In genomic region chr12:109093022-109093918, GRCh38 we compare ENCODE assay signal across 8 cellular contexts. TPM values are rescaled to one million over a fixed set of nuclear protein-coding genes. Genes with fewer than 3 reads are reported as not detected.
DNase-seq lines count a peak whose midpoint lies in the region; ATAC-seq and TF ChIP-seq lines count a peak whose summit lies in the region.

TSS of gene ALKBH2 (minus strand) at chr12:109093472. CDS start at chr12:109092786, 686 bp downstream.

- peak within 1 kb of the TSS; percentile 22 for H3K18ac ChIP-seq in IMR-90 (ENCODE audit: low read depth, low read length)

- POLR2A ChIA-PET in IMR-90 (lab: Charles Lee; ENCODE audit: unreplicated experiment), result no interaction called here
- POLR2A ChIA-PET in OCI-LY7 (lab: Charles Lee), result interaction anchor here (0.6 to 2.7 kb wide), 5 partner anchors 20 to 248 kb away, joined by 3 to 13 read pairs (median 6); no protein-coding TSS in a partner anchor

- peak within 1 kb of the TSS; percentile 84 for H3K4ac ChIP-seq in IMR-90 (ENCODE audit: low read depth, low read length)

- 0 out of 2 replicates have a peak within 1 kb of the TSS, but pooled peaks have one; percentile 1 for H2BK20ac ChIP-seq in IMR-90 (ENCODE audit: low read depth, low read length)

- H3K9me2 ChIP-seq in OCI-LY7 (ENCODE audit: insufficient read depth, low read length), result no peaks in the 10 kb centered on the region

- BruUV-seq in IMR-90 (replicated peaks; lab: Mats Ljungman, UMichigan) (TSS peak; percentile 84), OCI-LY7 (replicated peaks; lab: Mats Ljungman, UMichigan) (TSS peak; percentile 93)

- peak within 1 kb of the TSS; percentile 57 for H3K4me3 ChIP-seq in IMR-90 (ENCODE audit: insufficient read depth, low read depth, low read length)
- H3K4me3 ChIP-seq in OCI-LY7 (ENCODE audit: low read depth, low read length, poor library complexity, severe bottlenecking), result peak within 1 kb of the TSS; percentile 84
- H3K4me3 ChIP-seq in epithelial cell of esophagus (ENCODE audit: low read length), result peak within 1 kb of the TSS; percentile 83

- peaks cover 7% of the 10 kb centered on the region for H3K4me1 ChIP-seq in IMR-90 (ENCODE audit: control insufficient read depth, insufficient read depth, low read length)
- peaks cover 62% of the 10 kb centered on the region for H3K4me1 ChIP-seq in OCI-LY7 (ENCODE audit: insufficient read depth, low read length, poor library complexity, severe bottlenecking)

- H4K91ac ChIP-seq in IMR-90 (ENCODE audit: insufficient read depth, low read depth, low read length), result peak within 1 kb of the TSS; percentile 74

- H3K4me2 ChIP-seq in IMR-90 (ENCODE audit: low read depth, low read length), result peak within 1 kb of the TSS; percentile 84
- peak within 1 kb of the TSS; percentile 89 for H3K4me2 ChIP-seq in OCI-LY7 (ENCODE audit: low read length)

- H3K36me3 ChIP-seq in IMR-90 (ENCODE audit: control insufficient read depth, insufficient read depth, low read length), result peaks cover 5% of the 10 kb centered on the region
- peaks cover 45% of the 10 kb centered on the region for H3K36me3 ChIP-seq in OCI-LY7 (ENCODE audit: insufficient read depth, low read length)

- H2BK120ac ChIP-seq in IMR-90 (ENCODE audit: low read depth, low read length), result peak within 1 kb of the TSS; percentile 60

- H3K79me1 ChIP-seq in IMR-90 (ENCODE audit: low read depth in 1 of 2, low read length in 2 of 2), result peaks cover 10 to 19% of the 10 kb centered on the region in 2 experiments

- in situ Hi-C loops in IMR-90 (cut with MboI; ENCODE audit: low sequenced_read_pairs), result loop anchor here (5.0 to 25.0 kb wide), 3 partner anchors 288 to 531 kb away; partner anchors contain the start of genes ISCU, SART3 and SELPLG

- peak within 1 kb of the TSS; percentile 93 for H2AK9ac ChIP-seq in IMR-90 (replicated peaks; ENCODE audit: low read depth, low read length, poor library complexity)

- peak within 1 kb of the TSS; percentile 43 for H3K27ac ChIP-seq in IMR-90 (ENCODE audit: insufficient read depth, low read length)
- peak within 1 kb of the TSS; percentile 63 for H3K27ac ChIP-seq in OCI-LY7 (ENCODE audit: low read depth, low read length, poor library complexity, severe bottlenecking)

- peak within 1 kb of the TSS; percentile 71 for H3K9ac ChIP-seq in IMR-90 (ENCODE audit: low read depth, low read length)

- H3K56ac ChIP-seq in IMR-90 (ENCODE audit: extremely low read depth, insufficient read depth, low read length), result 0 out of 2 replicates have a peak within 1 kb of the TSS, but pooled peaks have one; percentile 12

- H4K20me1 ChIP-seq in IMR-90 (ENCODE audit: insufficient read depth, low read length) (no peaks in the 10 kb centered on the region), OCI-LY7 (ENCODE audit: insufficient read depth, low read length) (peaks cover 11% of the 10 kb centered on the region; the same call in 1 of the 2 replicates)

- H3K23ac ChIP-seq in IMR-90 (ENCODE audit: low read depth, low read length), result 0 out of 2 replicates have a peak within 1 kb of the TSS, but pooled peaks have one; percentile 78

- H3K79me2 ChIP-seq in OCI-LY7 (ENCODE audit: insufficient read depth, low read depth, low read length), result peaks cover 46% of the 10 kb centered on the region

- dilution Hi-C loops in IMR-90 (cut with HindIII; ENCODE audit: low sequenced_read_pairs, unreplicated experiment), result no loop called here

- H3K14ac ChIP-seq in IMR-90 (replicated peaks; ENCODE audit: low read depth, low read length), result peak within 1 kb of the TSS; percentile 69

- CTCF ChIA-PET in IMR-90 (lab: Yijun Ruan, JAX) (interaction anchor here (0.6 to 0.8 kb wide), 3 partner anchors 14 to 427 kb away, joined by 3 read pairs; no protein-coding TSS in a partner anchor), OCI-LY7 (lab: Charles Lee; ENCODE audit: unreplicated experiment) (interaction anchor here (1.0 to 1.6 kb wide), 3 partner anchors 32 to 209 kb away, joined by 3 read pairs; no protein-coding TSS in a partner anchor)

- peak within 1 kb of the TSS; percentile 29; the same call in 1 of the 3 replicates for H2BK15ac ChIP-seq in IMR-90 (ENCODE audit: low read depth, low read length)

- no peaks in the 10 kb centered on the region for H3K9me3 ChIP-seq in IMR-90 (ENCODE audit: control insufficient read depth, insufficient read depth, low read length)
- no peaks in the 10 kb centered on the region for H3K9me3 ChIP-seq in OCI-LY7 (ENCODE audit: low read length)

- peak within 1 kb of the TSS; percentile 82 for H4K5ac ChIP-seq in IMR-90 (ENCODE audit: low read depth, low read length)

- H2AFZ ChIP-seq in IMR-90 (replicated peaks; ENCODE audit: low read length, poor library complexity) (peak within 1 kb of the TSS; percentile 95), OCI-LY7 (ENCODE audit: low read length) (peak within 1 kb of the TSS; percentile 51; the same call in 1 of the 2 replicates)

- peak; percentile 67 for TF ChIP-seq POLR2A in IMR-90 (IDR thresholded peaks at IDR 0.05; ENCODE audit: low read depth, low read length)

- 4% methylated on average over 20 of the region's 45 CpGs; no CpG with 5 or more reads in 1 of the 2 experiments for WGBS in IMR-90 (ENCODE audit: extremely low coverage in 2 of 2, insufficient read length in 1 of 2), 2 experiments

- H4K8ac ChIP-seq in IMR-90 (ENCODE audit: low read depth in 2 of 2, low read length in 2 of 2), result peak within 1 kb of the TSS; percentile 86 to 98

- 0 out of 2 replicates have a peak, but pooled peaks cover 5% of the 10 kb centered on the region for H3K9me1 ChIP-seq in IMR-90 (ENCODE audit: insufficient read depth, low read length)

- no peaks in the 10 kb centered on the region for H3K27me3 ChIP-seq in IMR-90 (ENCODE audit: control insufficient read depth, insufficient read depth, low read length)

- TF ChIP-seq CTCF in IMR-90 (conservative IDR thresholded peaks at IDR 0.05; ENCODE audit: low read depth, low read length), result peak; percentile 99
- TF ChIP-seq CTCF in OCI-LY7 (conservative IDR thresholded peaks at IDR 0.05; ENCODE audit: low read length), result peak; percentile 89
- peak; percentile 97 for TF ChIP-seq CTCF in epithelial cell of esophagus (IDR thresholded peaks at IDR 0.05; ENCODE audit: insufficient read depth, low read depth, low read length, missing control alignments)

- TF ChIP-seq RAD21 in IMR-90 (IDR thresholded peaks at IDR 0.05; ENCODE audit: low read length), result peak; percentile 96

- DNase-seq in DMS 273 treated with DMSO at 0.1 percent for 48 hours (lab: John Stamatoyannopoulos, UW) (peak; percentile 64), IMR-90 (peak; percentile 89), OCI-LY7 (ENCODE audit: low spot score) (peak; percentile 96), activated T-cell treated with anti-CD3 and anti-CD28 coated beads for 24 hours (ENCODE audit: low read depth) (peak; percentile 93), epithelial cell of esophagus (ENCODE audit: low read depth) (peak; percentile 93), mucosa of gallbladder (ENCODE audit: low spot score) (peak; percentile 93)
- peak; percentile 82 to 90 for DNase-seq in stimulated activated CD8-positive, alpha-beta memory T cell treated with anti-CD3 and anti-CD28 coated beads, Interleukin-4, amount 100 ng/mL, for 4 hours (ENCODE audit: low read depth in 2 of 2, low spot score in 1 of 2)

- ATAC-seq in GM21515 (IDR thresholded peaks at IDR 0.05; ENCODE audit: unreplicated experiment), result peak; percentile 61
- ATAC-seq in IMR-90 (ENCODE audit: low read depth), result peak; percentile 58

- intact Hi-C loops in IMR-90 (cut with micrococcal nuclease) (loop anchor here (1.0 to 10.0 kb wide), 8 partner anchors 138 to 530 kb away; partner anchors contain the start of genes CORO1C and SSH1), OCI-LY7 (cut with micrococcal nuclease; ENCODE audit: unreplicated experiment) (loop anchor here (1.0 to 10.0 kb wide), 9 partner anchors 31 to 530 kb away; partner anchors contain the start of genes ISCU, SELPLG and USP30)

- H2AK5ac ChIP-seq in IMR-90 (ENCODE audit: low read depth, low read length), result peak within 1 kb of the TSS; percentile 70

- H2BK5ac ChIP-seq in IMR-90 (ENCODE audit: low read depth, low read length, poor library complexity, severe bottlenecking), result no peak within 1 kb of the TSS

TF ChIP-seq in IMR-90, 13 proteins besides CTCF, POLR2A, EP300 and RAD21 (continues in another document):
- TF ChIP-seq RCOR1 (IDR thresholded peaks at IDR 0.05; ENCODE audit: insufficient replicate concordance, low read length) (peak; percentile 87), MXI1 (IDR thresholded peaks at IDR 0.05; ENCODE audit: borderline replicate concordance, low read depth, low read length) (peak; percentile 90), CEBPB (IDR thresholded peaks at IDR 0.05; ENCODE audit: low read depth, low read length) (0 out of 2 replicates have a peak, but pooled peaks have one; percentile 23), CHD1 (IDR thresholded peaks at IDR 0.05; ENCODE audit: low read depth, low read length) (no peak), FOS (IDR thresholded peaks at IDR 0.05; ENCODE audit: low read depth, low read length) (0 out of 2 replicates have a peak, but pooled peaks have one; percentile 6), MAFK (IDR thresholded peaks at IDR 0.05; ENCODE audit: low read depth, low read length) (no peak), NFE2L2 (IDR thresholded peaks at IDR 0.05; ENCODE audit: low read depth, low read length) (0 out of 2 replicates have a peak, but pooled peaks have one; percentile 7), ELK1 (IDR thresholded peaks at IDR 0.05; ENCODE audit: borderline replicate concordance, low read depth, low read length) (no peak), MAZ (IDR thresholded peaks at IDR 0.05; ENCODE audit: borderline replicate concordance, low read depth, low read length) (0 out of 2 replicates have a peak, but pooled peaks have one; percentile 55), BHLHE40 (IDR thresholded peaks at IDR 0.05; ENCODE audit: low read depth, low read length) (no peak), SMC3 (IDR thresholded peaks at IDR 0.05; ENCODE audit: low read depth, low read length) (peak; percentile 80), RFX5 (IDR thresholded peaks at IDR 0.05; ENCODE audit: low read depth, low read length) (no peak)

RNA-seq across cellular contexts. Expression of gene ALKBH2, which starts in this region (rescaled TPM):
- total RNA-seq in IMR-90 (2012; rRNA removed), result 14.9 and 18.3 TPM in 2 replicates
- 14.1 and 17.8 TPM in 2 replicates for polyA plus RNA-seq in IMR-90 (2012; rRNA removed)
- polyA plus RNA-seq in IMR-90 (2012; cell fraction: cytosol; rRNA removed), result 8.6 and 11.2 TPM in 2 replicates
- polyA plus RNA-seq in IMR-90 (2012; cell fraction: nucleus; rRNA removed; ENCODE audit: low replicate concordance), result 20.8 and 47.9 TPM in 2 replicates
- total RNA-seq in OCI-LY7 (2014; rRNA removed; shearing (Covaris generic)), result 70.3 and 76.8 TPM in 2 replicates
- total RNA-seq in OCI-LY7 (2022), result 90.5 and 111 TPM in 2 replicates
- 8.3 TPM for total RNA-seq in mucosa of gallbladder

Comparison
In these comparisons a context has a peak if more than half of its experiments do, and no peak if none do; other contexts are left out.
1. Peak in every context shown above with its lines: DNase-seq, ATAC-seq, H3K4me3 ChIP-seq and H3K27ac ChIP-seq.